ENCODE assay signal across 1 cellular context in genomic region chr5:42423285-42424152, GRCh38.
TF ChIP-seq lines count a peak whose summit lies in the region.

Gene GHR (plus strand): TSS chr5:42423439. CDS start chr5:42565875, 142,436 bp downstream.

TF ChIP-seq in K562, 482 proteins besides CTCF, POLR2A, EP300 and RAD21 (continued from another document):
- TF ChIP-seq SNRNP70 (optimal IDR thresholded peaks at IDR 0.05; ENCODE audit: low read depth, low read length) (no peak), ZNF76 (CRISPR knock-in tag; IDR thresholded peaks at IDR 0.05; ENCODE audit: borderline replicate concordance) (no peak), ATF1 (CRISPR knock-in tag; IDR thresholded peaks at IDR 0.05) (no peak), ATF1 (tag; IDR thresholded peaks at IDR 0.05) (0 out of 2 replicates have a peak, but pooled peaks have one; percentile 24), NRF1 (conservative IDR thresholded peaks at IDR 0.05 in 1 of 2, IDR thresholded peaks at IDR 0.05 in 1 of 2) (peak in 1 of 2 experiments; percentile 32; a peak in 1 of 4 replicates), SMC3 (conservative IDR thresholded peaks at IDR 0.05; ENCODE audit: insufficient read depth, low read depth, low read length) (0 out of 2 replicates have a peak, but pooled peaks have one; percentile 32), HNRNPLL (IDR thresholded peaks at IDR 0.05; ENCODE audit: low read depth, low read length, poor library complexity, severe bottlenecking) (no peak), SPI1 (IDR thresholded peaks at IDR 0.05; ENCODE audit: borderline replicate concordance, low read depth, low read length) (peak; percentile 51; the same call in 1 of the 2 replicates)
